25 cellular contexts compared by ENCODE assay signal in the genomic region with DNA sequence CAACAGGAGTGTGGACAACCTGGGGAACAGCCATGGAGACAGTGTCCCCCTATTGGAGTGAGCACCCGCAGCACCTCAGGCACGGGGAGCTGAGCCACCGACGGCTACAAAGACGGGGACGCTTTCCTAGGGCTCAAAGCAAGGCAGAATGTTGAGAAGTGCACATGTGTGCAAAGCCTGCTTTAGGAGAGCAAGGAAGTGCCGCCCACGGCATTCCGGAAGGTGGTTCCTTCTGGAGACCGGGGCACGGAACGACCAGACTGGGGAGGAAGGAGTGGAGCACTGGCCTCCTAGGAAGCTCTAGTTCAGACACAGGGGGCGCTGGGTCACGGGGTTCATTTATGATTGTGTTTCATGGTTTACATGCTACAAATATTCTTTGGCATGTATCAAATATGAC. TPM values are rescaled to one million over a fixed set of nuclear protein-coding genes. Genes with fewer than 3 reads are reported as not detected.
DNase-seq lines count a peak whose midpoint lies in the region; ATAC-seq, FAIRE-seq and TF ChIP-seq lines count a peak whose summit lies in the region.
"Had no signal": no experiment of that assay in that cellular context is flagged by ENCODE, and none has a peak within 500 bp of the region (broad histone marks: within the 10 kb centered on the region; RNA-seq: fewer than 3 reads in every experiment).

No MANE protein-coding gene starts in this region.

- H3K9ac ChIP-seq in mammary epithelial cell (ENCODE audit: insufficient read depth, low read length) (no peak overlapping the region), K562 (ENCODE audit: insufficient read depth in 1 of 2, low read depth in 2 of 2, low read length in 2 of 2) (no peak overlapping the region), HepG2 (ENCODE audit: insufficient read depth, low read depth, low read length) (no peak overlapping the region)

- CTCF ChIA-PET in mammary epithelial cell (lab: Charles Lee; ENCODE audit: low non-redundant PET) (no interaction called here), MCF 10A (lab: Yijun Ruan, JAX) (no interaction called here), K562 (lab: Yijun Ruan, JAX; ENCODE audit: low intra/inter-chr PET ratio) (no interaction called here), HepG2 (lab: Yijun Ruan, JAX; ENCODE audit: low intra/inter-chr PET ratio, low total read pairs) (no interaction called here)

- intact Hi-C loops in mammary epithelial cell (cut with micrococcal nuclease) = no loop called here
- intact Hi-C loops in MCF 10A (cut with micrococcal nuclease) = no loop called here
- intact Hi-C loops in K562 (cut with micrococcal nuclease) = no loop called here
- intact Hi-C loops in HepG2 (cut with micrococcal nuclease; ENCODE audit: unreplicated experiment) = no loop called here
- intact Hi-C loops in upper lobe of right lung (cut with DNase I) = no loop called here

- TF ChIP-seq EP300 in K562 (IDR thresholded peaks at IDR 0.05; ENCODE audit: low read length) (no peak), HepG2 (IDR thresholded peaks at IDR 0.05; ENCODE audit: low read depth in 2 of 2, low read length in 2 of 2) (no peak), HepG2 (CRISPR knock-in tag; IDR thresholded peaks at IDR 0.05; ENCODE audit: borderline replicate concordance) (no peak)

- TF ChIP-seq POLR2A in K562 (conservative IDR thresholded peaks at IDR 0.05) (no peak), HepG2 (IDR thresholded peaks at IDR 0.05; ENCODE audit: insufficient read depth in 1 of 2, low read depth in 2 of 2, low read length in 2 of 2) (no peak)

- no peak for TF ChIP-seq CTCF in mammary epithelial cell (conservative IDR thresholded peaks at IDR 0.05 in 1 of 2, IDR thresholded peaks at IDR 0.05 in 1 of 2; ENCODE audit: extremely low read depth in 1 of 2, insufficient read depth in 1 of 2, low read depth in 1 of 2, low read length in 2 of 2)
- TF ChIP-seq CTCF in MCF 10A (IDR thresholded peaks at IDR 0.05; ENCODE audit: unreplicated experiment) = no peak
- no peak for TF ChIP-seq CTCF in K562 (IDR thresholded peaks at IDR 0.05 in 2 of 3, conservative IDR thresholded peaks at IDR 0.05 in 1 of 3; ENCODE audit: insufficient read depth in 2 of 3, low read depth in 1 of 3, low read length in 3 of 3)
- no peak for TF ChIP-seq CTCF in HepG2 (CRISPR knock-in tag; IDR thresholded peaks at IDR 0.05)
- TF ChIP-seq CTCF in upper lobe of right lung (IDR thresholded peaks at IDR 0.05) = no peak

- H3K36me3 Mint-ChIP-seq in MCF 10A (ENCODE audit: insufficient read depth, unreplicated experiment) = peaks cover 5% of the 10 kb centered on the region
- H3K36me3 Mint-ChIP-seq: natural killer cell had no signal

- H3K4me1 ChIP-seq in mammary epithelial cell (ENCODE audit: insufficient read depth, low read length) = peaks cover 7% of the 10 kb centered on the region
- peaks cover 0 to 11% of the 10 kb centered on the region in 2 experiments; a peak in 2 of 5 replicates for H3K4me1 ChIP-seq in K562 (replicated peaks in 1 of 2; ENCODE audit: control insufficient read depth in 2 of 2, insufficient read depth in 2 of 2, low read length in 2 of 2)
- H3K4me1 ChIP-seq in HepG2 (ENCODE audit: insufficient read depth, low read length) = peaks cover 45% of the 10 kb centered on the region
- H3K4me1 ChIP-seq in upper lobe of right lung = peaks cover 22% of the 10 kb centered on the region

- H3K79me2 ChIP-seq in mammary epithelial cell (ENCODE audit: insufficient read depth, low read length) (no peaks in the 10 kb centered on the region), K562 (ENCODE audit: control insufficient read depth, insufficient read depth, low read length) (no peaks in the 10 kb centered on the region), HepG2 (ENCODE audit: insufficient read depth, low read length) (peaks cover 9% of the 10 kb centered on the region)

- H3K9me3 Mint-ChIP-seq in MCF 10A (ENCODE audit: unreplicated experiment) = no peaks in the 10 kb centered on the region
- H3K9me3 Mint-ChIP-seq: IgD-negative memory B cell, natural killer cell had no signal

- FAIRE-seq in K562 (lab: Jason Lieb, UNC) (no peak), HepG2 (lab: Jason Lieb, UNC) (no peak)
- FAIRE-seq: A549, colon, D721Med, islet of Langerhans, RCC 7860 had no signal

- ATAC-seq in K562 = no peak
- ATAC-seq in HepG2 = no peak
- ATAC-seq in upper lobe of right lung = peak; percentile 57
- no peak for ATAC-seq in HG03439 (IDR thresholded peaks at IDR 0.05; ENCODE audit: unreplicated experiment)
- ATAC-seq: A549, heart left ventricle, natural killer cell had no signal

- no peak overlapping the region for H3K27ac Mint-ChIP-seq in MCF 10A (ENCODE audit: low read depth, unreplicated experiment)
- H3K27ac Mint-ChIP-seq: IgD-negative memory B cell, natural killer cell, progenitor cell of endocrine pancreas had no signal

- peak overlapping the region; percentile 35 for H2AFZ ChIP-seq in mammary epithelial cell (ENCODE audit: low read depth, low read length)
- H2AFZ ChIP-seq in K562 (ENCODE audit: low read depth, low read length) = no peak overlapping the region
- no peak overlapping the region for H2AFZ ChIP-seq in HepG2 (ENCODE audit: low read length)

- no peaks in the 10 kb centered on the region for H3K27me3 Mint-ChIP-seq in MCF 10A (ENCODE audit: insufficient read depth, unreplicated experiment)
- H3K27me3 Mint-ChIP-seq: progenitor cell of endocrine pancreas had no signal

- dilution Hi-C loops in mammary epithelial cell (cut with HindIII; ENCODE audit: low sequenced_read_pairs) = loop anchor here (25.0 kb wide), 1 partner anchor 221 kb away; no protein-coding TSS in a partner anchor

- no peak overlapping the region for H3K4me3 Mint-ChIP-seq in MCF 10A (ENCODE audit: unreplicated experiment)
- H3K4me3 Mint-ChIP-seq: IgD-negative memory B cell, natural killer cell had no signal

- H4K20me1 ChIP-seq in mammary epithelial cell (ENCODE audit: insufficient read depth, low read length) (no peaks in the 10 kb centered on the region), K562 (replicated peaks; ENCODE audit: control insufficient read depth, insufficient read depth, low read length) (peaks cover 4% of the 10 kb centered on the region), HepG2 (ENCODE audit: insufficient read depth, low read length) (no peaks in the 10 kb centered on the region)

- POLR2A ChIA-PET in MCF 10A (lab: Yijun Ruan, JAX) (interaction anchor here (0.7 to 1.2 kb wide), 3 partner anchors 36 to 133 kb away, joined by 3 read pairs; no protein-coding TSS in a partner anchor), K562 (lab: Yijun Ruan, JAX) (interaction anchor here (0.6 to 1.0 kb wide), 3 partner anchors 51 to 148 kb away, joined by 3 read pairs; no protein-coding TSS in a partner anchor), HepG2 (lab: Yijun Ruan, JAX) (interaction anchor here (1.7 to 2.1 kb wide), 2 partner anchors 10 kb away, joined by 4 to 9 read pairs; no protein-coding TSS in a partner anchor)

- DNase-seq in mammary epithelial cell (no peak), MCF 10A (ENCODE audit: unreplicated experiment) (no peak), K562 (ENCODE audit: extremely low read depth in 1 of 4, low spot score in 3 of 4) (no peak), HepG2 (ENCODE audit: low spot score) (no peak), upper lobe of right lung (peak; percentile 74), kidney glomerular epithelial cell (lab: John Stamatoyannopoulos, UW) (no peak), inferior parietal cortex (ENCODE audit: extremely low spot score) (no peak)
- DNase-seq: activated CD4-positive, alpha-beta T cell treated with anti-CD3 and anti-CD28 coated beads, Interleukin-2, amount 50 U/mL, for 4 hours; activated naive CD4-positive, alpha-beta T cell treated with Interleukin-2 at 50 U/mL for 16 hours; GF-D8; HCEC 1CT; heart left ventricle; mesendoderm; natural killer cell; NCI-H2029 treated with DMSO at 0.1 percent for 48 hours; NCI-H446 treated with DMSO at 0.1 percent for 48 hours; T-helper 1 cell had no signal

- no peak overlapping the region for H3K4me3 ChIP-seq in mammary epithelial cell (replicated peaks in 1 of 3; ENCODE audit: insufficient read depth in 1 of 3, low read depth in 2 of 3, low read length in 3 of 3)
- H3K4me3 ChIP-seq in K562 = no peak overlapping the region
- H3K4me3 ChIP-seq in HepG2 (replicated peaks in 1 of 3; ENCODE audit: insufficient read depth in 1 of 3, low read depth in 2 of 3, low read length in 3 of 3) = no peak overlapping the region
- no peak overlapping the region for H3K4me3 ChIP-seq in upper lobe of right lung
- H3K4me3 ChIP-seq: A549, heart left ventricle had no signal

- H3K27ac ChIP-seq in mammary epithelial cell (ENCODE audit: insufficient read depth, low read depth, low read length) (no peak overlapping the region), K562 (ENCODE audit: extremely low read depth, low read depth, low read length) (no peak overlapping the region), HepG2 (ENCODE audit: extremely low read length, insufficient read depth, low read length) (no peak overlapping the region), upper lobe of right lung (no peak overlapping the region)
- H3K27ac ChIP-seq: A549, heart left ventricle had no signal

- in situ Hi-C loops in mammary epithelial cell (cut with MboI; ENCODE audit: low sequenced_read_pairs in 2 of 2) (loop anchor here (25.0 kb wide), 1 partner anchor 171 kb away; no protein-coding TSS in a partner anchor), K562 (cut with MboI) (no loop called here), HepG2 (cut with HindIII; ENCODE audit: extremely low pct_ligation_motif_present, low pct_unique_long_range_greater_than_20kb) (no loop called here)

- BruUV-seq in mammary epithelial cell (replicated peaks; lab: Mats Ljungman, UMichigan) (no TSS peak), MCF 10A (replicated peaks; lab: Mats Ljungman, UMichigan) (no TSS peak), K562 (replicated peaks; lab: Mats Ljungman, UMichigan) (no TSS peak), HepG2 (replicated peaks; lab: Mats Ljungman, UMichigan) (no TSS peak)

- H3K4me1 Mint-ChIP-seq in MCF 10A (ENCODE audit: insufficient read depth, unreplicated experiment) = peaks cover 20% of the 10 kb centered on the region
- H3K4me1 Mint-ChIP-seq: IgD-negative memory B cell, natural killer cell had no signal

- TF ChIP-seq RAD21 in K562 (CRISPR knock-in tag; conservative IDR thresholded peaks at IDR 0.05 in 1 of 2, IDR thresholded peaks at IDR 0.05 in 1 of 2) (no peak), HepG2 (CRISPR knock-in tag; IDR thresholded peaks at IDR 0.05) (no peak)

- no peaks in the 10 kb centered on the region for H3K9me3 ChIP-seq in mammary epithelial cell (replicated peaks; ENCODE audit: insufficient read depth, low read length)
- H3K9me3 ChIP-seq in K562 (replicated peaks; ENCODE audit: control insufficient read depth, insufficient read depth, low read depth, low read length) = no peaks in the 10 kb centered on the region
- no peaks in the 10 kb centered on the region for H3K9me3 ChIP-seq in HepG2 (ENCODE audit: low read length)
- no peaks in the 10 kb centered on the region for H3K9me3 ChIP-seq in upper lobe of right lung
- H3K9me3 ChIP-seq: A549, heart left ventricle had no signal

- no peaks in the 10 kb centered on the region for H3K9me1 ChIP-seq in K562 (ENCODE audit: control insufficient read depth, insufficient read depth, low read length)

- 62% methylated on average over 13 of the region's 14 CpGs for WGBS in mammary epithelial cell (ENCODE audit: low coverage, missing lambda C conversion rate)
- WGBS in K562 (ENCODE audit: insufficient coverage, low coverage, missing lambda C conversion rate) = 6% methylated on average over 14 of the region's 14 CpGs
- WGBS in HepG2 (ENCODE audit: low lambda C conversion rate) = 95% methylated on average over 14 of the region's 14 CpGs

- H3K36me3 ChIP-seq in mammary epithelial cell (ENCODE audit: insufficient read depth, low read length) (no peaks in the 10 kb centered on the region), K562 (ENCODE audit: control insufficient read depth, insufficient read depth, low read length) (no peaks in the 10 kb centered on the region), HepG2 (replicated peaks in 1 of 2; ENCODE audit: control insufficient read depth in 1 of 2, insufficient read depth in 2 of 2, low read length in 2 of 2) (no peaks in the 10 kb centered on the region), upper lobe of right lung (no peaks in the 10 kb centered on the region)

- H3K27me3 ChIP-seq in mammary epithelial cell (ENCODE audit: insufficient read depth, low read length) (no peaks in the 10 kb centered on the region), K562 (ENCODE audit: control insufficient read depth in 2 of 2, insufficient read depth in 2 of 2, low read length in 2 of 2) (peaks cover 70 to 89% of the 10 kb centered on the region in 2 experiments), HepG2 (ENCODE audit: control insufficient read depth in 1 of 2, insufficient read depth in 2 of 2, low read length in 2 of 2) (no peaks in the 10 kb centered on the region), upper lobe of right lung (no peaks in the 10 kb centered on the region)
- H3K27me3 ChIP-seq: heart left ventricle had no signal

- no peak overlapping the region for H3K4me2 ChIP-seq in mammary epithelial cell (ENCODE audit: insufficient read depth, low read depth, low read length)
- H3K4me2 ChIP-seq in K562 (ENCODE audit: insufficient read depth, low read length) = no peak overlapping the region
- no peak overlapping the region for H3K4me2 ChIP-seq in HepG2 (ENCODE audit: low read depth, low read length)
- H3K4me2 ChIP-seq: A549 had no signal

RNA-seq across cellular contexts. Expression of gene TBC1D16, which starts 52.2 kb away (rescaled TPM):
- total RNA-seq in mammary epithelial cell = 10 to 100 TPM; 20.7 to 28.3 TPM
- 7.5 TPM for polyA plus RNA-seq in mammary epithelial cell
- polyA minus RNA-seq in mammary epithelial cell = 33.0 TPM
- 21.1 and 26.5 TPM in 2 replicates for total RNA-seq in MCF 10A (2022)
- 0.05 and 0.69 TPM in 2 replicates for total RNA-seq in K562 (2011; cell fraction: chromatin; rRNA removed; ENCODE audit: low replicate concordance)
- 0.13 and 0.33 TPM in 2 replicates for total RNA-seq in K562 (2011; cell fraction: nucleolus; rRNA removed)
- total RNA-seq in K562 (2011; cell fraction: nucleoplasm; rRNA removed) = 0.07 and 0.69 TPM in 2 replicates
- 0.45 TPM in 1 of 2 replicates, not detected in the other for total RNA-seq in K562 (2014; rRNA removed)
- 0.04 TPM in 1 of 2 replicates, not detected in the other for total RNA-seq in K562 (2014; rRNA removed; fragmentation: Illumina TruSeq; extraction: Trizol)
- 0.04 TPM in 2 replicates for total RNA-seq in K562 (2015; rRNA removed; fragmentation: Illumina TruSeq; extraction: Trizol)
- total RNA-seq in K562 (2021) = 0.20 TPM in 2 replicates
- polyA plus RNA-seq in K562 (2011; rRNA removed) = 0.08 and 0.10 TPM in 2 replicates
- polyA plus RNA-seq in K562 (2011; cell fraction: cytosol; rRNA removed) = 0.01 and 0.07 TPM in 2 replicates
- 0.03 and 0.06 TPM in 2 replicates for polyA plus RNA-seq in K562 (2011; cell fraction: nucleus; rRNA removed)
- polyA plus RNA-seq in K562 (2012) = 0.10 and 0.24 TPM in 2 replicates
- polyA plus RNA-seq in K562 (2014; fragmentation: Illumina TruSeq; extraction: Trizol) = 0.01 and 0.11 TPM in 2 replicates
- polyA plus RNA-seq in K562 (2014; fragmentation: Nextera tagmentation; extraction: Ambion mirVana) = under 1 TPM; 0.01 TPM
- 0.01 and 0.03 TPM in 2 replicates for polyA plus RNA-seq in K562 (2014; rRNA removed)
- polyA minus RNA-seq in K562 (2011; rRNA and poly(A)+ RNA removed) = 0.07 and 0.12 TPM in 2 replicates
- not detected in 2 replicates for polyA minus RNA-seq in K562 (2011; cell fraction: cytosol; rRNA and poly(A)+ RNA removed)
- 0.11 and 0.13 TPM in 2 replicates for polyA minus RNA-seq in K562 (2011; cell fraction: nucleus; rRNA and poly(A)+ RNA removed)
- total RNA-seq in HepG2 (2016; rRNA removed; fragmentation: Illumina TruSeq; extraction: Trizol) = 24.7 and 24.9 TPM in 2 replicates
- total RNA-seq in HepG2 (2016; cell fraction: cytosol; rRNA removed; fragmentation: Illumina TruSeq; extraction: Trizol; ENCODE audit: low read depth) = 4.0 and 5.5 TPM in 2 replicates
- total RNA-seq in HepG2 (2016; cell fraction: insoluble cytoplasmic fraction; rRNA removed; fragmentation: Illumina TruSeq; extraction: Trizol) = 22.2 and 25.3 TPM in 2 replicates
- total RNA-seq in HepG2 (2016; cell fraction: membrane; rRNA removed; fragmentation: Illumina TruSeq; extraction: Trizol) = 15.6 and 15.7 TPM in 2 replicates
- total RNA-seq in HepG2 (2016; cell fraction: nucleus; rRNA removed; fragmentation: Illumina TruSeq; extraction: Trizol) = 18.9 and 20.0 TPM in 2 replicates
- 14.9 and 18.6 TPM in 2 replicates for polyA plus RNA-seq in HepG2 (2011; rRNA removed)
- polyA plus RNA-seq in HepG2 (2011; cell fraction: cytosol; rRNA removed) = 10.0 and 12.5 TPM in 2 replicates
- 35.5 and 43.5 TPM in 2 replicates for polyA plus RNA-seq in HepG2 (2011; cell fraction: nucleus; rRNA removed)
- polyA plus RNA-seq in HepG2 (2012) = 20.5 and 25.8 TPM in 2 replicates
- polyA plus RNA-seq in HepG2 (2016; cell fraction: cytosol; fragmentation: Illumina TruSeq; extraction: Trizol; ENCODE audit: low read depth) = 3.1 and 3.8 TPM in 2 replicates
- 10.7 and 16.1 TPM in 2 replicates for polyA plus RNA-seq in HepG2 (2016; cell fraction: insoluble cytoplasmic fraction; fragmentation: Illumina TruSeq; extraction: Trizol; ENCODE audit: low read depth)
- 8.3 and 8.6 TPM in 2 replicates for polyA plus RNA-seq in HepG2 (2016; cell fraction: membrane; fragmentation: Illumina TruSeq; extraction: Trizol; ENCODE audit: low read depth)
- 19.8 and 20.3 TPM in 2 replicates for polyA plus RNA-seq in HepG2 (2016; cell fraction: nucleus; fragmentation: Illumina TruSeq; extraction: Trizol; ENCODE audit: insufficient read depth, low read depth)
- polyA minus RNA-seq in HepG2 (2011; rRNA and poly(A)+ RNA removed; ENCODE audit: low replicate concordance) = 7.0 and 54.0 TPM in 2 replicates
- 16.7 and 20.3 TPM in 2 replicates for polyA minus RNA-seq in HepG2 (2011; cell fraction: cytosol; rRNA and poly(A)+ RNA removed)
- 27.6 and 28.5 TPM in 2 replicates for polyA minus RNA-seq in HepG2 (2011; cell fraction: nucleus; rRNA and poly(A)+ RNA removed)
- total RNA-seq in upper lobe of right lung = 21.7 TPM

RNA-seq across cellular contexts. Expression of gene CCDC40, which starts 53.0 kb away (rescaled TPM):
- total RNA-seq in mammary epithelial cell (1 to 10 TPM; 2.7 to 3.0 TPM), MCF 10A (2022) (4.1 and 4.8 TPM in 2 replicates), K562 (2014; rRNA removed) (not detected in 2 replicates), K562 (2014; rRNA removed; fragmentation: Illumina TruSeq; extraction: Trizol) (not detected in 2 replicates), K562 (2015; rRNA removed; fragmentation: Illumina TruSeq; extraction: Trizol) (not detected in 2 replicates), K562 (2021) (0.33 TPM in 1 of 2 replicates, not detected in the other), HepG2 (2016; rRNA removed; fragmentation: Illumina TruSeq; extraction: Trizol) (3.8 and 5.5 TPM in 2 replicates), upper lobe of right lung (3.5 TPM)
- polyA plus RNA-seq in mammary epithelial cell (0.82 TPM), K562 (2011; rRNA removed) (0.07 TPM in 1 of 2 replicates, not detected in the other), K562 (2014; fragmentation: Illumina TruSeq; extraction: Trizol) (not detected in 2 replicates), K562 (2014; fragmentation: Nextera tagmentation; extraction: Ambion mirVana) (not detected), K562 (2014; rRNA removed) (not detected in 2 replicates), HepG2 (2011; rRNA removed) (4.1 and 4.8 TPM in 2 replicates)
- polyA minus RNA-seq in mammary epithelial cell = not detected
- 0.30 TPM in 1 of 2 replicates, not detected in the other for total RNA-seq in K562 (2011; cell fraction: chromatin; rRNA removed; ENCODE audit: low replicate concordance)
- not detected in 2 replicates for total RNA-seq in K562 (2011; cell fraction: nucleolus; rRNA removed)
- not detected in 2 replicates for total RNA-seq in K562 (2011; cell fraction: nucleoplasm; rRNA removed)
- polyA plus RNA-seq in K562 (2011; cell fraction: cytosol; rRNA removed) = not detected in 2 replicates
- polyA plus RNA-seq in K562 (2011; cell fraction: nucleus; rRNA removed) = not detected in 2 replicates
- polyA plus RNA-seq in K562 (2012) = 0.05 TPM in 1 of 2 replicates, not detected in the other
- not detected in 2 replicates for polyA minus RNA-seq in K562 (2011; rRNA and poly(A)+ RNA removed)
- not detected in 2 replicates for polyA minus RNA-seq in K562 (2011; cell fraction: cytosol; rRNA and poly(A)+ RNA removed)
- not detected in 2 replicates for polyA minus RNA-seq in K562 (2011; cell fraction: nucleus; rRNA and poly(A)+ RNA removed)
- 46.8 and 47.3 TPM in 2 replicates for total RNA-seq in HepG2 (2016; cell fraction: cytosol; rRNA removed; fragmentation: Illumina TruSeq; extraction: Trizol; ENCODE audit: low read depth)
- 2.3 and 7.7 TPM in 2 replicates for total RNA-seq in HepG2 (2016; cell fraction: insoluble cytoplasmic fraction; rRNA removed; fragmentation: Illumina TruSeq; extraction: Trizol)
- 11.8 and 13.0 TPM in 2 replicates for total RNA-seq in HepG2 (2016; cell fraction: membrane; rRNA removed; fragmentation: Illumina TruSeq; extraction: Trizol)
- 6.5 and 8.4 TPM in 2 replicates for total RNA-seq in HepG2 (2016; cell fraction: nucleus; rRNA removed; fragmentation: Illumina TruSeq; extraction: Trizol)
- 1.4 TPM in 2 replicates for polyA plus RNA-seq in HepG2 (2011; cell fraction: cytosol; rRNA removed)
- 17.6 and 21.2 TPM in 2 replicates for polyA plus RNA-seq in HepG2 (2011; cell fraction: nucleus; rRNA removed)
- polyA plus RNA-seq in HepG2 (2012) = 2.2 and 4.3 TPM in 2 replicates
- polyA plus RNA-seq in HepG2 (2016; cell fraction: cytosol; fragmentation: Illumina TruSeq; extraction: Trizol; ENCODE audit: low read depth) = 0.32 and 0.43 TPM in 2 replicates
- 2.2 and 2.4 TPM in 2 replicates for polyA plus RNA-seq in HepG2 (2016; cell fraction: insoluble cytoplasmic fraction; fragmentation: Illumina TruSeq; extraction: Trizol; ENCODE audit: low read depth)
- polyA plus RNA-seq in HepG2 (2016; cell fraction: membrane; fragmentation: Illumina TruSeq; extraction: Trizol; ENCODE audit: low read depth) = 0.74 and 0.84 TPM in 2 replicates
- 19.3 and 21.2 TPM in 2 replicates for polyA plus RNA-seq in HepG2 (2016; cell fraction: nucleus; fragmentation: Illumina TruSeq; extraction: Trizol; ENCODE audit: insufficient read depth, low read depth)
- 3.0 and 3.8 TPM in 2 replicates for polyA minus RNA-seq in HepG2 (2011; rRNA and poly(A)+ RNA removed; ENCODE audit: low replicate concordance)
- 1.8 and 4.1 TPM in 2 replicates for polyA minus RNA-seq in HepG2 (2011; cell fraction: cytosol; rRNA and poly(A)+ RNA removed)
- 7.0 and 8.0 TPM in 2 replicates for polyA minus RNA-seq in HepG2 (2011; cell fraction: nucleus; rRNA and poly(A)+ RNA removed)
- polyA plus RNA-seq: IgD-negative memory B cell had no signal

Comparison
In these comparisons a context has a peak if more than half of its experiments do, and no peak if none do; other contexts are left out.
1. in situ Hi-C loops: an anchor here in mammary epithelial cell (25.0 kb wide); none called in K562 and HepG2.